28 cellular contexts compared by ENCODE assay signal in genomic region chr2:134103196-134103595, GRCh38.
"Had no signal": no experiment of that assay in that cellular context is flagged by ENCODE, and none has a peak within 500 bp of the region (broad histone marks: within the 10 kb centered on the region; RNA-seq: fewer than 3 reads in every experiment).

No MANE protein-coding gene starts in this region.

- H3K9me3 Mint-ChIP-seq: activated naive CD4-positive, alpha-beta T cell treated with anti-CD3 and anti-CD28 coated beads, Interleukin-2, amount 50 U/mL, for 24 hours; activated T-helper 2 cell treated with anti-CD3 and anti-CD28 coated beads, Interferon-gamma antibody, Interleukin-2, Interleukin-4, amounts not matched to agents 10 μg/mL and 5 μg/mL and 100 μg/mL, durations not matched to agents 14 hours and 24 hours and 36 hours had no signal

- H3K9me3 ChIP-seq: adrenal gland, body of pancreas, colonic mucosa, gastroesophageal sphincter had no signal

- H3K27me3 ChIP-seq: adrenal gland, body of pancreas, cardiac muscle cell, colonic mucosa, gastroesophageal sphincter had no signal

- H3K4me3 Mint-ChIP-seq: activated CD4-positive, alpha-beta memory T cell treated with anti-CD3 and anti-CD28 coated beads, Interleukin-2, amount 10 ng/mL, durations not matched to agents 7 days and 5 days; activated CD4-positive, alpha-beta T cell treated with anti-CD3 and anti-CD28 coated beads, Interleukin-2, amount 10 ng/mL, durations not matched to agents 7 days and 5 days; activated naive CD4-positive, alpha-beta T cell treated with anti-CD3 and anti-CD28 coated beads for 36 hours; activated naive CD4-positive, alpha-beta T cell treated with anti-CD3 and anti-CD28 coated beads, Interleukin-2, amount 50 U/mL, for 24 hours; activated naive CD8-positive, alpha-beta T cell treated with anti-CD3 and anti-CD28 coated beads for 36 hours; activated naive CD8-positive, alpha-beta T cell treated with anti-CD3 and anti-CD28 coated beads, Interleukin-2, amount 50 U/mL, for 24 hours; activated T-cell treated with anti-CD3 and anti-CD28 coated beads, Interleukin-2, amount 50 U/mL, for 4 hours; WTC11 had no signal

- H3K36me3 ChIP-seq: adrenal gland, cardiac muscle cell, colonic mucosa, gastroesophageal sphincter had no signal

- H3K27ac Mint-ChIP-seq: activated CD4-positive, alpha-beta memory T cell treated with anti-CD3 and anti-CD28 coated beads, Interleukin-2, amount 10 ng/mL, durations not matched to agents 7 days and 5 days; activated CD4-positive, alpha-beta T cell treated with anti-CD3 and anti-CD28 coated beads, Interleukin-2, amount 10 ng/mL, durations not matched to agents 7 days and 5 days; activated naive CD4-positive, alpha-beta T cell treated with anti-CD3 and anti-CD28 coated beads for 36 hours; activated naive CD4-positive, alpha-beta T cell treated with anti-CD3 and anti-CD28 coated beads, Interleukin-2, amount 50 U/mL, for 24 hours; activated naive CD8-positive, alpha-beta T cell treated with anti-CD3 and anti-CD28 coated beads for 36 hours; activated naive CD8-positive, alpha-beta T cell treated with anti-CD3 and anti-CD28 coated beads, Interleukin-2, amount 50 U/mL, for 24 hours; activated T-helper 2 cell treated with anti-CD3 and anti-CD28 coated beads, Interferon-gamma antibody, Interleukin-2, Interleukin-4, amounts not matched to agents 10 μg/mL and 5 μg/mL and 100 μg/mL, durations not matched to agents 14 hours and 24 hours and 36 hours; WTC11 had no signal

- DNase-seq: activated CD4-positive, alpha-beta memory T cell treated with anti-CD3 and anti-CD28 coated beads, Interleukin-2, amount 10 ng/mL, durations not matched to agents 7 days and 5 days; activated CD4-positive, alpha-beta T cell treated with anti-CD3 and anti-CD28 coated beads for 1 hour; activated CD4-positive, alpha-beta T cell treated with anti-CD3 and anti-CD28 coated beads for 4 hours; activated CD4-positive, alpha-beta T cell treated with anti-CD3 and anti-CD28 coated beads, Interleukin-2, amount 10 ng/mL, durations not matched to agents 7 days and 5 days; activated CD4-positive, alpha-beta T cell treated with anti-CD3 and anti-CD28 coated beads, Interleukin-2, amount 50 U/mL, for 4 hours; activated CD8-positive, alpha-beta memory T cell treated with anti-CD3 and anti-CD28 coated beads, Interleukin-2, amount 50 U/mL, for 48 hours; activated effector memory CD4-positive, alpha-beta T cell treated with anti-CD3 and anti-CD28 coated beads, Interleukin-2, amount 50 U/mL, for 16 hours; activated naive CD4-positive, alpha-beta T cell treated with anti-CD3 and anti-CD28 coated beads for 36 hours; activated naive CD8-positive, alpha-beta T cell treated with anti-CD3 and anti-CD28 coated beads for 36 hours; activated naive CD8-positive, alpha-beta T cell treated with anti-CD3 and anti-CD28 coated beads, Interleukin-2, amount 50 U/mL, for 24 hours; activated T-cell treated with anti-CD3 and anti-CD28 coated beads for 4 hours; activated T-cell treated with anti-CD3 and anti-CD28 coated beads, Interleukin-2, amount 50 U/mL, for 4 hours; adrenal gland; amygdala; aorta; body of pancreas; central memory CD4-positive, alpha-beta T cell; cerebellar nuclear complex; colonic mucosa; effector CD8-positive, alpha-beta T cell; foreskin melanocyte; T-helper 2 cell had no signal

- H3K27me3 Mint-ChIP-seq: activated naive CD4-positive, alpha-beta T cell treated with anti-CD3 and anti-CD28 coated beads, Interleukin-2, amount 50 U/mL, for 24 hours; activated naive CD8-positive, alpha-beta T cell treated with anti-CD3 and anti-CD28 coated beads for 36 hours had no signal

- H3K36me3 Mint-ChIP-seq: activated naive CD4-positive, alpha-beta T cell treated with anti-CD3 and anti-CD28 coated beads, Interleukin-2, amount 50 U/mL, for 24 hours; activated naive CD8-positive, alpha-beta T cell treated with anti-CD3 and anti-CD28 coated beads for 36 hours; WTC11 had no signal

- H3K4me3 ChIP-seq: adrenal gland, body of pancreas, cardiac muscle cell, colonic mucosa, gastroesophageal sphincter had no signal

- H3K27ac ChIP-seq: adrenal gland, body of pancreas, cardiac muscle cell, colonic mucosa, gastroesophageal sphincter, VCaP had no signal

- H3K4me1 ChIP-seq: adrenal gland, body of pancreas, colonic mucosa, gastroesophageal sphincter had no signal
